ENCODE assay signal across 20 cellular contexts in genomic region chr7:91690541-91690940, GRCh38.
A peak's percentile ranks its signal among the peaks of the same experiment; 100 is the strongest.
DNase-seq lines count a peak whose midpoint lies in the region; ATAC-seq and TF ChIP-seq lines count a peak whose summit lies in the region.
"Had no signal": no experiment of that assay in that cellular context is flagged by ENCODE, and none has a peak within 500 bp of the region (broad histone marks: within the 10 kb centered on the region; RNA-seq: fewer than 3 reads in every experiment).

No MANE protein-coding gene starts in this region.

- H3K27me3 Mint-ChIP-seq in neural progenitor cell (ENCODE audit: insufficient read depth, low read depth) = no peaks in the 10 kb centered on the region
- H3K27me3 Mint-ChIP-seq: B cell had no signal

- H3K79me2 ChIP-seq in neural progenitor cell (ENCODE audit: low read depth) = no peaks in the 10 kb centered on the region

- H3K9ac ChIP-seq in neural progenitor cell = no peak overlapping the region
- H3K9ac ChIP-seq: BLaER1 had no signal

- H3F3A ChIP-seq in neural progenitor cell (ENCODE audit: low read depth) = no peaks in the 10 kb centered on the region

- peaks cover 2% of the 10 kb centered on the region for H3K36me3 Mint-ChIP-seq in neural progenitor cell
- H3K36me3 Mint-ChIP-seq: CD4-positive, CD25-positive, alpha-beta regulatory T cell had no signal

- H3K36me3 ChIP-seq in WERI-Rb-1 (no peaks in the 10 kb centered on the region), neural progenitor cell (no peaks in the 10 kb centered on the region)
- H3K36me3 ChIP-seq: BLaER1 had no signal

- H2AFZ ChIP-seq in neural progenitor cell (replicated peaks) = no peak overlapping the region
- H2AFZ ChIP-seq: GM23338 had no signal

- peak overlapping the region; percentile 88 for H3K27ac Mint-ChIP-seq in neural progenitor cell
- H3K27ac Mint-ChIP-seq: B cell; CD4-positive, CD25-positive, alpha-beta regulatory T cell; CD8-positive, alpha-beta T cell; GM23338; H9 had no signal

- H3K4me3 Mint-ChIP-seq in neural progenitor cell = no peak overlapping the region
- H3K4me3 Mint-ChIP-seq: B cell; CD4-positive, CD25-positive, alpha-beta regulatory T cell; CD8-positive, alpha-beta T cell; GM23338; H9 had no signal

- no peaks in the 10 kb centered on the region for H4K20me1 ChIP-seq in neural progenitor cell (ENCODE audit: low read depth)
- H4K20me1 ChIP-seq: BLaER1 had no signal

- ATAC-seq in HG03025 (IDR thresholded peaks at IDR 0.05; ENCODE audit: low FRiP score, unreplicated experiment) = no peak
- ATAC-seq: CD8-positive, alpha-beta T cell; GM23338; HCT116 had no signal

- H3K4me2 ChIP-seq in neural progenitor cell = no peak overlapping the region
- H3K4me2 ChIP-seq: BLaER1, GM23338 had no signal

- H3K4me1 Mint-ChIP-seq in neural progenitor cell = peaks cover 53% of the 10 kb centered on the region
- H3K4me1 Mint-ChIP-seq: B cell; CD4-positive, CD25-positive, alpha-beta regulatory T cell had no signal

- TF ChIP-seq CTCF in WERI-Rb-1 (IDR thresholded peaks at IDR 0.05; ENCODE audit: low read depth, low read length) (no peak), neural progenitor cell (IDR thresholded peaks at IDR 0.05) (no peak)

- H3K9me3 ChIP-seq in WERI-Rb-1 (ENCODE audit: severe bottlenecking) (peaks cover 2% of the 10 kb centered on the region), neural progenitor cell (ENCODE audit: low read depth) (no peaks in the 10 kb centered on the region)
- H3K9me3 ChIP-seq: Caco-2 had no signal

- no peak overlapping the region for H3K27ac ChIP-seq in WERI-Rb-1
- no peak overlapping the region for H3K27ac ChIP-seq in neural progenitor cell
- H3K27ac ChIP-seq: 22Rv1, BLaER1, C4-2B had no signal

- DNase-seq in D341Med (ENCODE audit: low spot score) = peak; percentile 56
- peak; percentile 52 for DNase-seq in WERI-Rb-1
- no peak for DNase-seq in neural progenitor cell (ENCODE audit: low spot score)
- DNase-seq in superior temporal gyrus (ENCODE audit: extremely low spot score) = peak; percentile 12
- DNase-seq in GF-D8 (lab: John Stamatoyannopoulos, UW) = no peak
- DNase-seq in activated effector memory CD4-positive, alpha-beta T cell treated with anti-CD3 and anti-CD28 coated beads, Interleukin-2, amount 50 U/mL, for 16 hours = no peak
- DNase-seq: Caco-2; CD4-positive, CD25-positive, alpha-beta regulatory T cell; CD8-positive, alpha-beta T cell; DMS 273 treated with DMSO at 0.1 percent for 48 hours; DMS53; DMS79 treated with DMSO at 0.1 percent for 48 hours; H9 had no signal

- peaks cover 13% of the 10 kb centered on the region for H3K9me3 Mint-ChIP-seq in neural progenitor cell
- H3K9me3 Mint-ChIP-seq: GM23338, H9 had no signal

- peaks cover 32% of the 10 kb centered on the region for H3K4me1 ChIP-seq in neural progenitor cell
- H3K4me1 ChIP-seq: BLaER1, Caco-2 had no signal

- H3K27me3 ChIP-seq in WERI-Rb-1 (ENCODE audit: insufficient read depth, low read depth, severe bottlenecking) (no peaks in the 10 kb centered on the region), neural progenitor cell (no peaks in the 10 kb centered on the region)
- H3K27me3 ChIP-seq: BLaER1 had no signal

- H3K4me3 ChIP-seq in WERI-Rb-1 (ENCODE audit: low read depth, low read length) = no peak overlapping the region
- no peak overlapping the region for H3K4me3 ChIP-seq in neural progenitor cell
- H3K4me3 ChIP-seq: BLaER1, GM23338 had no signal

Comparison
In these comparisons a context has a peak if more than half of its experiments do, and no peak if none do; other contexts are left out.
1. DNase-seq: peak in D341Med (single experiment), WERI-Rb-1 (single experiment) and superior temporal gyrus (single experiment); none in neural progenitor cell (single experiment), GF-D8 (single experiment) and activated effector memory CD4-positive, alpha-beta T cell treated with anti-CD3 and anti-CD28 coated beads, Interleukin-2, amount 50 U/mL, for 16 hours (single experiment).